ENCODE assay signal across 22 cellular contexts in the genomic region with DNA sequence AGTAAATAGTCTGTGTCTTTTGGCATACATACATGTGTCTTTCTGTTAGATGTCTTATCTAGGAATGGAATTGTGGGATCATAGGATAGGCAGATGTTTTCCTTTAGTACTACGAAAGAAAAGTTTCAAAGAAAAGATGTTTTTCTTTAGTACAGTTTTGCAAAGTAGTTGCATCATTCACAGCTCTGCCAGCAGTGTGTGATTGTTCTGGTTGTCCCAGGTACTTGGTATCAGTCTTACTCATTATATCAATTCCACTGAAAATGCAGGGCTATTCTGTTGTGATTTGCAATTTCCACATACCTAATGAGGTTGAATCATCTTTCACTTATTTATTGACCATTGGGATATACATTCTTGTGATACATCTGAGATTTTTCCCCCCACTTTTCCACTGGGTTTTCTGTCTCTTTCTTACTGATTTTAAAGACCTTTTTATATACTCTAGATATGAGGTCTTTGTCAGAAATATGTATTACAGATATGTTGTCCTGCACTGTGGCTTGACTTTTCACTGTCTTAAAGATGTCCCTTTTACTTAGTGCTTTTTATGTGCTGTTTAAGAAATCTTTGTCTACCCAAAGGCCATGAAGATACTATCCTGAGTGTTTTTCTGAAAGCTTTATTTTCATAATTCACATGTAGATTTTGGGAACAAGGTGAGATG.
DNase-seq lines count a peak whose midpoint lies in the region; TF ChIP-seq lines count a peak whose summit lies in the region.
"Had no signal": no experiment of that assay in that cellular context is flagged by ENCODE, and none has a peak within 500 bp of the region (broad histone marks: within the 10 kb centered on the region; RNA-seq: fewer than 3 reads in every experiment).

No MANE protein-coding gene starts in this region.

- no peaks in the 10 kb centered on the region for H3K27me3 ChIP-seq in mammary epithelial cell (ENCODE audit: insufficient read depth, low read length)
- no peaks in the 10 kb centered on the region for H3K27me3 ChIP-seq in adipocyte (replicated peaks; ENCODE audit: control insufficient read depth, insufficient read depth, low read length)
- H3K27me3 ChIP-seq in fibroblast of lung (ENCODE audit: control insufficient read depth, insufficient read depth, low read length) = no peaks in the 10 kb centered on the region
- no peaks in the 10 kb centered on the region for H3K27me3 ChIP-seq in Peyer's patch
- H3K27me3 ChIP-seq: spleen had no signal

- BruUV-seq in MCF 10A (replicated peaks; lab: Mats Ljungman, UMichigan) = no TSS peak
- no TSS peak for BruUV-seq in mammary epithelial cell (replicated peaks; lab: Mats Ljungman, UMichigan)

- TF ChIP-seq CTCF in MCF 10A (IDR thresholded peaks at IDR 0.05; ENCODE audit: unreplicated experiment) (no peak), mammary epithelial cell (conservative IDR thresholded peaks at IDR 0.05 in 1 of 2, IDR thresholded peaks at IDR 0.05 in 1 of 2; ENCODE audit: extremely low read depth in 1 of 2, insufficient read depth in 1 of 2, low read depth in 1 of 2, low read length in 2 of 2) (no peak), fibroblast of lung (conservative IDR thresholded peaks at IDR 0.05 in 1 of 2, IDR thresholded peaks at IDR 0.05 in 1 of 2; ENCODE audit: low read depth in 1 of 2, low read length in 2 of 2) (no peak), Peyer's patch (IDR thresholded peaks at IDR 0.05) (no peak)

- H3K27ac ChIP-seq in mammary epithelial cell (ENCODE audit: insufficient read depth, low read depth, low read length) = no peak overlapping the region
- H3K27ac ChIP-seq in fibroblast of lung (ENCODE audit: insufficient read depth, low read length) = no peak overlapping the region
- no peak overlapping the region for H3K27ac ChIP-seq in Peyer's patch
- H3K27ac ChIP-seq: RWPE1, spleen had no signal

- dilution Hi-C loops in mammary epithelial cell (cut with HindIII; ENCODE audit: low sequenced_read_pairs) = loop anchor here (25.0 kb wide), 1 partner anchor 307 kb away; no protein-coding TSS in a partner anchor

- H3K4me2 ChIP-seq in mammary epithelial cell (ENCODE audit: insufficient read depth, low read depth, low read length) = no peak overlapping the region
- no peak overlapping the region for H3K4me2 ChIP-seq in fibroblast of lung (ENCODE audit: extremely low read depth, insufficient read depth, low read length)
- H3K4me2 ChIP-seq: SK-N-SH had no signal

- H3K79me2 ChIP-seq in mammary epithelial cell (ENCODE audit: insufficient read depth, low read length) = no peaks in the 10 kb centered on the region
- no peaks in the 10 kb centered on the region for H3K79me2 ChIP-seq in fibroblast of lung (ENCODE audit: control insufficient read depth, insufficient read depth, low read length)

- H4K20me1 ChIP-seq in mammary epithelial cell (ENCODE audit: insufficient read depth, low read length) (no peaks in the 10 kb centered on the region), fibroblast of lung (ENCODE audit: control insufficient read depth, extremely low read depth, insufficient read depth, low read length) (no peaks in the 10 kb centered on the region)

- H2AFZ ChIP-seq in mammary epithelial cell (ENCODE audit: low read depth, low read length) (no peak overlapping the region), fibroblast of lung (ENCODE audit: low read length) (no peak overlapping the region)

- TF ChIP-seq POLR2A in Peyer's patch (IDR thresholded peaks at IDR 0.05) = no peak

- peak overlapping the region; percentile 51 for H3K27ac Mint-ChIP-seq in MCF 10A (ENCODE audit: low read depth, unreplicated experiment)
- H3K27ac Mint-ChIP-seq: activated CD4-positive, alpha-beta T cell treated with anti-CD3 and anti-CD28 coated beads, Interleukin-2, amount 10 ng/mL, durations not matched to agents 24 days and 14 days; natural killer cell treated with Interleukin-12 subunit alpha and Interleukin-12 subunit beta and Interleukin-15 and Interleukin-18, amount 100 ng/mL, for 72 hours; stimulated activated effector memory CD8-positive, alpha-beta T cell treated with anti-CD3 and anti-CD28 coated beads, Interleukin-12 subunit alpha, Interleukin-12 subunit beta, amount 100 ng/mL, for 72 hours had no signal

- DNase-seq in MCF 10A (ENCODE audit: unreplicated experiment) (no peak), mammary epithelial cell (no peak), adipocyte (ENCODE audit: low read depth) (peak; percentile 61), fibroblast of lung (ENCODE audit: low read depth in 2 of 2) (peak; percentile 25 to 60), DMS 273 treated with DMSO at 0.1 percent for 48 hours (lab: John Stamatoyannopoulos, UW) (no peak), Peyer's patch (no peak), islet precursor cell (no peak)
- DNase-seq: activated CD4-positive, alpha-beta T cell treated with anti-CD3 and anti-CD28 coated beads, Interleukin-2, amount 10 ng/mL, durations not matched to agents 24 days and 14 days; activated effector memory CD4-positive, alpha-beta T cell treated with Interleukin-2 at 50 U/mL for 16 hours; aorta; CD4-positive, CD25-positive, alpha-beta regulatory T cell; kidney; NCI-H1105; NCI-H2029; NCI-H226; SK-N-SH; spleen; stimulated activated CD4-positive, alpha-beta T cell treated with anti-CD3 and anti-CD28 coated beads, Interleukin-2, amount 100 ng/mL, for 48 hours; T-helper 2 cell had no signal

- peaks cover 49% of the 10 kb centered on the region for H3K36me3 Mint-ChIP-seq in MCF 10A (ENCODE audit: insufficient read depth, unreplicated experiment)

- H3K9ac ChIP-seq in mammary epithelial cell (ENCODE audit: insufficient read depth, low read length) = no peak overlapping the region
- no peak overlapping the region for H3K9ac ChIP-seq in adipocyte (ENCODE audit: low read length)
- H3K9ac ChIP-seq in fibroblast of lung (ENCODE audit: insufficient read depth, low read length) = no peak overlapping the region
- H3K9ac ChIP-seq: SK-N-SH had no signal

- POLR2A ChIA-PET in MCF 10A (lab: Yijun Ruan, JAX) = interaction anchor here (0.7 kb wide), 1 partner anchor 24 kb away, joined by 3 read pairs; no protein-coding TSS in a partner anchor

- in situ Hi-C loops in mammary epithelial cell (cut with MboI; ENCODE audit: low sequenced_read_pairs in 2 of 2) = no loop called here

- no peaks in the 10 kb centered on the region for H3K27me3 Mint-ChIP-seq in MCF 10A (ENCODE audit: insufficient read depth, unreplicated experiment)
- H3K27me3 Mint-ChIP-seq: activated CD4-positive, alpha-beta T cell treated with anti-CD3 and anti-CD28 coated beads, Interleukin-2, amount 10 ng/mL, durations not matched to agents 24 days and 14 days; CD4-positive, CD25-positive, alpha-beta regulatory T cell; natural killer cell treated with Interleukin-12 subunit alpha and Interleukin-12 subunit beta and Interleukin-15 and Interleukin-18, amount 100 ng/mL, for 72 hours had no signal

- no peaks in the 10 kb centered on the region for H3K4me1 Mint-ChIP-seq in MCF 10A (ENCODE audit: insufficient read depth, unreplicated experiment)
- H3K4me1 Mint-ChIP-seq: CD4-positive, CD25-positive, alpha-beta regulatory T cell; stimulated activated effector memory CD8-positive, alpha-beta T cell treated with anti-CD3 and anti-CD28 coated beads, Interleukin-12 subunit alpha, Interleukin-12 subunit beta, amount 100 ng/mL, for 72 hours had no signal

- H3K4me1 ChIP-seq in mammary epithelial cell (ENCODE audit: insufficient read depth, low read length) (no peaks in the 10 kb centered on the region), adipocyte (ENCODE audit: control insufficient read depth, insufficient read depth, low read length) (no peaks in the 10 kb centered on the region), fibroblast of lung (ENCODE audit: control insufficient read depth, extremely low read depth, insufficient read depth, low read length) (no peaks in the 10 kb centered on the region), Peyer's patch (no peaks in the 10 kb centered on the region)
- H3K4me1 ChIP-seq: spleen had no signal

- no peak overlapping the region for H3K4me3 ChIP-seq in mammary epithelial cell (replicated peaks in 1 of 3; ENCODE audit: insufficient read depth in 1 of 3, low read depth in 2 of 3, low read length in 3 of 3)
- no peak overlapping the region for H3K4me3 ChIP-seq in adipocyte (ENCODE audit: low read length)
- no peak overlapping the region for H3K4me3 ChIP-seq in fibroblast of lung (replicated peaks in 1 of 4; ENCODE audit: control extremely low read depth in 1 of 4, insufficient read depth in 1 of 4, low read depth in 3 of 4, low read length in 4 of 4)
- H3K4me3 ChIP-seq in Peyer's patch = no peak overlapping the region
- H3K4me3 ChIP-seq: spleen had no signal

- peaks cover 23% of the 10 kb centered on the region for H3K36me3 ChIP-seq in mammary epithelial cell (ENCODE audit: insufficient read depth, low read length)
- H3K36me3 ChIP-seq in adipocyte (ENCODE audit: control insufficient read depth, insufficient read depth, low read length, severe bottlenecking) = peaks cover 65% of the 10 kb centered on the region
- H3K36me3 ChIP-seq in fibroblast of lung (ENCODE audit: control insufficient read depth, insufficient read depth, low read length) = peaks cover 7% of the 10 kb centered on the region
- H3K36me3 ChIP-seq in Peyer's patch = peaks cover 0 to 49% (median 0%) of the 10 kb centered on the region in 3 donors

- CTCF ChIA-PET in MCF 10A (lab: Yijun Ruan, JAX) (interaction anchor here (0.5 to 1.5 kb wide), 4 partner anchors 9 to 362 kb away, joined by 3 read pairs; no protein-coding TSS in a partner anchor), mammary epithelial cell (lab: Charles Lee; ENCODE audit: low non-redundant PET) (no interaction called here)

- H3K4me3 Mint-ChIP-seq in MCF 10A (ENCODE audit: unreplicated experiment) = no peak overlapping the region
- H3K4me3 Mint-ChIP-seq: activated CD4-positive, alpha-beta T cell treated with anti-CD3 and anti-CD28 coated beads, Interleukin-2, amount 10 ng/mL, durations not matched to agents 24 days and 14 days; CD4-positive, CD25-positive, alpha-beta regulatory T cell; natural killer cell treated with Interleukin-12 subunit alpha and Interleukin-12 subunit beta and Interleukin-15 and Interleukin-18, amount 100 ng/mL, for 72 hours; stimulated activated effector memory CD8-positive, alpha-beta T cell treated with anti-CD3 and anti-CD28 coated beads, Interleukin-12 subunit alpha, Interleukin-12 subunit beta, amount 100 ng/mL, for 72 hours had no signal

- intact Hi-C loops in MCF 10A (cut with micrococcal nuclease) (loop anchor here (5.0 kb wide), 1 partner anchor 172 kb away; the partner anchor contains the start of gene MRTFB), mammary epithelial cell (cut with micrococcal nuclease) (loop anchor here (2.0 kb wide), 1 partner anchor 322 kb away; no protein-coding TSS in a partner anchor)

- no peaks in the 10 kb centered on the region for H3K9me3 Mint-ChIP-seq in MCF 10A (ENCODE audit: unreplicated experiment)
- H3K9me3 Mint-ChIP-seq: activated CD4-positive, alpha-beta T cell treated with anti-CD3 and anti-CD28 coated beads, Interleukin-2, amount 10 ng/mL, durations not matched to agents 24 days and 14 days; CD4-positive, CD25-positive, alpha-beta regulatory T cell; natural killer cell treated with Interleukin-12 subunit alpha and Interleukin-12 subunit beta and Interleukin-15 and Interleukin-18, amount 100 ng/mL, for 72 hours; stimulated activated effector memory CD8-positive, alpha-beta T cell treated with anti-CD3 and anti-CD28 coated beads, Interleukin-12 subunit alpha, Interleukin-12 subunit beta, amount 100 ng/mL, for 72 hours had no signal

- H3K9me3 ChIP-seq in mammary epithelial cell (replicated peaks; ENCODE audit: insufficient read depth, low read length) (no peaks in the 10 kb centered on the region), adipocyte (ENCODE audit: control insufficient read depth, low read length) (no peaks in the 10 kb centered on the region), fibroblast of lung (ENCODE audit: control insufficient read depth, insufficient read depth, low read depth, low read length) (no peaks in the 10 kb centered on the region), Peyer's patch (no peaks in the 10 kb centered on the region)
- H3K9me3 ChIP-seq: SK-N-SH, spleen had no signal

- 100% methylated on average over 1 of the region's 1 CpG for WGBS in mammary epithelial cell (ENCODE audit: low coverage, missing lambda C conversion rate)

Comparison
In these comparisons a context has a peak if more than half of its experiments do, and no peak if none do; other contexts are left out.
1. DNase-seq: peak in adipocyte (single experiment) and fibroblast of lung (2 of 2); none in MCF 10A (single experiment), mammary epithelial cell (single experiment), DMS 273 treated with DMSO at 0.1 percent for 48 hours (single experiment), Peyer's patch (0 of 3) and islet precursor cell (single experiment).